Comparison of ENCODE assay signal across 8 cellular contexts in genomic region chr2:36523153-36523552, GRCh38.
"Had no signal": no experiment of that assay in that cellular context is flagged by ENCODE, and none has a peak within 500 bp of the region (broad histone marks: within the 10 kb centered on the region; RNA-seq: fewer than 3 reads in every experiment).

No MANE protein-coding gene starts in this region.

- H3K4me1 ChIP-seq: HAP-1 had no signal

- H3K27ac ChIP-seq: HL-60 had no signal

- H3K4me3 ChIP-seq: HAP-1, K562 had no signal

- DNase-seq: GOT3, H7, KG1 had no signal

- ATAC-seq: HCT116, HepG2, K562 had no signal

- H3K9me3 ChIP-seq: HAP-1 had no signal

- FAIRE-seq: HepG2, K562 had no signal
